In genomic region chr11:125061237-125061636, GRCh38 we compare ENCODE assay signal across 19 cellular contexts. TPM values are rescaled to one million over a fixed set of nuclear protein-coding genes. Genes with fewer than 3 reads are reported as not detected.
A peak's percentile ranks its signal among the peaks of the same experiment; 100 is the strongest.
DNase-seq lines count a peak whose midpoint lies in the region; TF ChIP-seq lines count a peak whose summit lies in the region.
"Had no signal": no experiment of that assay in that cellular context is flagged by ENCODE, and none has a peak within 500 bp of the region (broad histone marks: within the 10 kb centered on the region; RNA-seq: fewer than 3 reads in every experiment).

No MANE protein-coding gene starts in this region.

- WGBS in trophoblast cell (ENCODE audit: extremely low coverage, insufficient coverage, insufficient read length) = no CpG with 5 or more reads among the region's 5 CpGs

- H3K9me3 ChIP-seq in trophoblast cell (ENCODE audit: insufficient read depth, low read depth, low read length) = no peaks in the 10 kb centered on the region
- H3K9me3 ChIP-seq: A549, BLaER1 had no signal

- POLR2A ChIA-PET in HEK293T (lab: Yijun Ruan, JAX) = interaction anchor here (1.0 kb wide), 1 partner anchor 50 kb away, joined by 5 read pairs; the partner anchor contains the start of gene TMEM218

- peaks cover 58% of the 10 kb centered on the region for H3K27me3 Mint-ChIP-seq in activated CD4-positive, alpha-beta T cell treated with anti-CD3 and anti-CD28 coated beads, Interleukin-2, amount 10 ng/mL, durations not matched to agents 24 days and 14 days

- peaks cover 2% of the 10 kb centered on the region for H3K4me1 Mint-ChIP-seq in activated CD4-positive, alpha-beta T cell treated with anti-CD3 and anti-CD28 coated beads, Interleukin-2, amount 10 ng/mL, durations not matched to agents 24 days and 14 days

- no peak overlapping the region for H3K4ac ChIP-seq in trophoblast cell (ENCODE audit: low read depth, low read length)

- CTCF ChIA-PET in HEK293T (lab: Yijun Ruan, JAX) = no interaction called here

- H3K27me3 ChIP-seq in trophoblast cell (ENCODE audit: insufficient read depth, low read length) = peaks cover 32% of the 10 kb centered on the region

- no peaks in the 10 kb centered on the region for H3K9me3 Mint-ChIP-seq in activated CD4-positive, alpha-beta T cell treated with anti-CD3 and anti-CD28 coated beads, Interleukin-2, amount 10 ng/mL, durations not matched to agents 24 days and 14 days
- H3K9me3 Mint-ChIP-seq: H9, IgD-negative memory B cell had no signal

- H3K79me1 ChIP-seq in trophoblast cell (ENCODE audit: low read length) = peaks cover 1% of the 10 kb centered on the region

- H2BK5ac ChIP-seq in trophoblast cell (ENCODE audit: low read depth, low read length, poor library complexity) = no peak overlapping the region

- H4K91ac ChIP-seq in trophoblast cell (ENCODE audit: low read depth, low read length) = no peak overlapping the region

- no peaks in the 10 kb centered on the region for H3K79me2 ChIP-seq in trophoblast cell (ENCODE audit: control insufficient read depth, insufficient read depth, low read length, poor library complexity)

- H3K4me1 ChIP-seq in trophoblast cell (ENCODE audit: control insufficient read depth in 1 of 2, insufficient read depth in 2 of 2, low read length in 2 of 2) = peaks cover 8 to 10% of the 10 kb centered on the region in 2 experiments
- H3K4me1 ChIP-seq: A549 had no signal

- no peak overlapping the region for H3K4me2 ChIP-seq in trophoblast cell (ENCODE audit: low read length)
- H3K4me2 ChIP-seq: A549, BLaER1 had no signal

- intact Hi-C loops in activated CD4-positive, alpha-beta T cell treated with anti-CD3 and anti-CD28 coated beads, Interleukin-2, amount 10 ng/mL, durations not matched to agents 24 days and 14 days (cut with micrococcal nuclease) = loop anchor here (5.0 kb wide), 2 partner anchors 51 to 104 kb away; partner anchors contain the start of gene TMEM218

- H2BK120ac ChIP-seq in trophoblast cell (ENCODE audit: insufficient read depth, low read length, poor library complexity) = no peak overlapping the region

- H4K8ac ChIP-seq in trophoblast cell (ENCODE audit: low read depth, low read length) = no peak overlapping the region

- no peaks in the 10 kb centered on the region for H3K36me3 Mint-ChIP-seq in activated CD4-positive, alpha-beta T cell treated with anti-CD3 and anti-CD28 coated beads, Interleukin-2, amount 10 ng/mL, durations not matched to agents 24 days and 14 days (ENCODE audit: low read depth)
- H3K36me3 Mint-ChIP-seq: CD8-positive, alpha-beta T cell; IgD-negative memory B cell had no signal

- no peak overlapping the region for H4K12ac ChIP-seq in trophoblast cell (ENCODE audit: low read depth, low read length)

- H3K18ac ChIP-seq in trophoblast cell (ENCODE audit: low read length) = no peak overlapping the region

- no peak overlapping the region for H2BK12ac ChIP-seq in trophoblast cell (ENCODE audit: low read length)

- H3K27ac ChIP-seq in trophoblast cell (ENCODE audit: low read depth, low read length) = no peak overlapping the region
- H3K27ac ChIP-seq: 22Rv1, A549, BLaER1 had no signal

- H3K4me3 Mint-ChIP-seq in activated CD4-positive, alpha-beta T cell treated with anti-CD3 and anti-CD28 coated beads, Interleukin-2, amount 10 ng/mL, durations not matched to agents 24 days and 14 days = no peak overlapping the region
- H3K4me3 Mint-ChIP-seq: CD14-positive monocyte, H9 had no signal

- H3K36me3 ChIP-seq in trophoblast cell (ENCODE audit: control insufficient read depth in 1 of 2, insufficient read depth in 2 of 2, low read length in 2 of 2) = no peaks in the 10 kb centered on the region
- H3K36me3 ChIP-seq: BLaER1 had no signal

- no peak overlapping the region for H3K14ac ChIP-seq in trophoblast cell (ENCODE audit: low read length)

- no peak overlapping the region for H2AK5ac ChIP-seq in trophoblast cell (ENCODE audit: low read length)

- no peak overlapping the region for H3K23ac ChIP-seq in trophoblast cell (ENCODE audit: low read length)

- peak; percentile 53 for DNase-seq in activated CD4-positive, alpha-beta T cell treated with anti-CD3 and anti-CD28 coated beads, Interleukin-2, amount 10 ng/mL, durations not matched to agents 24 days and 14 days
- no peak for DNase-seq in activated CD4-positive, alpha-beta T cell treated with anti-CD3 and anti-CD28 coated beads, Interleukin-2, amount 50 U/mL, for 48 hours
- DNase-seq in HEK293T (ENCODE audit: extremely low spot score) (peak; percentile 6), iPS-NIHi7 (ENCODE audit: extremely low spot score) (peak; percentile 8), trophoblast cell (no peak), GOT3 (lab: John Stamatoyannopoulos, UW) (no peak), KG1 (lab: John Stamatoyannopoulos, UW) (no peak)
- no peak for DNase-seq in activated effector memory CD4-positive, alpha-beta T cell treated with anti-CD3 and anti-CD28 coated beads, Interleukin-2, amount 50 U/mL, for 16 hours
- DNase-seq: AML-193; Calu3; CD8-positive, alpha-beta T cell; DMS79 treated with DMSO at 0.1 percent for 48 hours; GF-D8; H9 had no signal

- peak overlapping the region; percentile 37 for H3K4me3 ChIP-seq in trophoblast cell (ENCODE audit: low read depth, low read length)
- H3K4me3 ChIP-seq: A549, BLaER1 had no signal

- H2AFZ ChIP-seq in trophoblast cell (ENCODE audit: insufficient read depth, low read length, poor library complexity) = no peak overlapping the region

- no peak overlapping the region for H3K9ac ChIP-seq in trophoblast cell (ENCODE audit: low read length)
- H3K9ac ChIP-seq: BLaER1 had no signal

- H3K27ac Mint-ChIP-seq in activated CD4-positive, alpha-beta T cell treated with anti-CD3 and anti-CD28 coated beads, Interleukin-2, amount 10 ng/mL, durations not matched to agents 24 days and 14 days = no peak overlapping the region
- H3K27ac Mint-ChIP-seq: CD8-positive, alpha-beta T cell; H9 had no signal

TF ChIP-seq in HEK293T, 16 proteins besides CTCF, POLR2A, EP300 and RAD21:
- TF ChIP-seq ZNF384 (IDR thresholded peaks at IDR 0.05) = no peak
- no peak for TF ChIP-seq ELF4 (IDR thresholded peaks at IDR 0.05)
- no peak for TF ChIP-seq BHLHE40 (IDR thresholded peaks at IDR 0.05; ENCODE audit: borderline replicate concordance)
- no peak for TF ChIP-seq NFRKB (IDR thresholded peaks at IDR 0.05)
- TF ChIP-seq HDGF (IDR thresholded peaks at IDR 0.05; ENCODE audit: borderline replicate concordance) = no peak
- TF ChIP-seq L3MBTL2 (conservative IDR thresholded peaks at IDR 0.05) = no peak
- no peak for TF ChIP-seq SUZ12 (IDR thresholded peaks at IDR 0.05)
- no peak for TF ChIP-seq SP1 (IDR thresholded peaks at IDR 0.05)
- TF ChIP-seq ARNT (IDR thresholded peaks at IDR 0.05) = no peak
- TF ChIP-seq LEF1 (IDR thresholded peaks at IDR 0.05; ENCODE audit: borderline replicate concordance) = no peak
- TF ChIP-seq TARDBP (IDR thresholded peaks at IDR 0.05) = no peak
- TF ChIP-seq FOXK2 (IDR thresholded peaks at IDR 0.05) = no peak
- TF ChIP-seq PKNOX1 (IDR thresholded peaks at IDR 0.05) = no peak
- TF ChIP-seq CTBP1 (IDR thresholded peaks at IDR 0.05; ENCODE audit: borderline replicate concordance) = no peak
- no peak for TF ChIP-seq FOXM1 (IDR thresholded peaks at IDR 0.05; ENCODE audit: borderline replicate concordance)
- TF ChIP-seq FOXA1 (IDR thresholded peaks at IDR 0.05) = no peak

RNA-seq across cellular contexts. Expression of gene SLC37A2, which starts 1.9 kb away (rescaled TPM):
- total RNA-seq in activated CD4-positive, alpha-beta T cell treated with anti-CD3 and anti-CD28 coated beads, Interleukin-2, amount 10 ng/mL, durations not matched to agents 24 days and 14 days = 0.07 TPM in 2 replicates
- 0.10 and 0.12 TPM in 2 replicates for polyA plus RNA-seq in trophoblast cell (2013)

RNA-seq across cellular contexts. Expression of gene TMEM218, which starts 50.2 kb away (rescaled TPM):
- 17.3 and 18.2 TPM in 2 replicates for total RNA-seq in activated CD4-positive, alpha-beta T cell treated with anti-CD3 and anti-CD28 coated beads, Interleukin-2, amount 10 ng/mL, durations not matched to agents 24 days and 14 days
- polyA plus RNA-seq in trophoblast cell (2013) = 5.1 and 5.5 TPM in 2 replicates

Comparison
In these comparisons a context has a peak if more than half of its experiments do, and no peak if none do; other contexts are left out.
1. DNase-seq: peak in activated CD4-positive, alpha-beta T cell treated with anti-CD3 and anti-CD28 coated beads, Interleukin-2, amount 10 ng/mL, durations not matched to agents 24 days and 14 days (single experiment), HEK293T (single experiment) and iPS-NIHi7 (single experiment); none in activated CD4-positive, alpha-beta T cell treated with anti-CD3 and anti-CD28 coated beads, Interleukin-2, amount 50 U/mL, for 48 hours (0 of 2), trophoblast cell (0 of 2), GOT3 (single experiment), KG1 (single experiment) and activated effector memory CD4-positive, alpha-beta T cell treated with anti-CD3 and anti-CD28 coated beads, Interleukin-2, amount 50 U/mL, for 16 hours (single experiment).